Comparison of ENCODE assay signal across 8 cellular contexts in the genomic region with DNA sequence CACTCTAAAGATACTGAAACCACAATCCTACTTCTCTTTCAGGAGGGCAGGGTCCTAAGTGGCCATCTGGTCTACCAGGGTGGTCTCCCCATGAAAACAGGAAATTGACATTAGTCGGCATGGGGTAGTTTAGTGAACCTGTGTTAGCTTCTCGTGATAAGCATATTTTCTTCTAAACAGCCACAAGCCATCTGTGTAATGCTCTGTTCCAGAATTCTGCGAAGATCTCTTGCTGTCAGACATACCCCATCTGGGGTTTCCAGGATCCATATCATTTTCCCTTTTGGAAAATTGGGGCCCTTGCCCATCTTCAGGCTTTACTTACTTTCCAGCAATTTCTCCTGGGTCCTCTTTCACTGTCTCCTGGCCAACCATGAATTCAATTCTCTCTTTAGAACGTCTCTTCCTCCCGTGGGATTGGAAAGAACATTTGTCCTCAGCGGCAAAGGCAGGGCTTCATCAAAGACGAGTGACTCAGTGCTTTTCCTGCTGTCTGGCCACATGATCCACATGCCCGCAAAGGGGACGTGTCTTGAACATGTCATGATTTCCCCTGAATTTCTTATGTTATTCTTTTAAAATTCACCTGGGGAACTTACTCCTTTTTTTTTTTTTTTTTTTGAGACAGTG. TPM values are rescaled to one million over a fixed set of nuclear protein-coding genes. Genes with fewer than 3 reads are reported as not detected.
A peak's percentile ranks its signal among the peaks of the same experiment; 100 is the strongest.
DNase-seq lines count a peak whose midpoint lies in the region; ATAC-seq and TF ChIP-seq lines count a peak whose summit lies in the region.

No MANE protein-coding gene starts in this region.

- POLR2A ChIA-PET in HEK293 (lab: Yijun Ruan, JAX) = no interaction called here

- H3K9me3 ChIP-seq in HEK293 (ENCODE audit: control insufficient read depth, insufficient read depth, low read depth, low read length) = no peaks in the 10 kb centered on the region

- H3K36me3 ChIP-seq in HEK293 (ENCODE audit: control insufficient read depth in 2 of 2, insufficient read depth in 1 of 2, low read length in 2 of 2) = no peaks in the 10 kb centered on the region

- H3K4me3 ChIP-seq in HEK293 (ENCODE audit: low read depth, low read length) (no peak overlapping the region), fibroblast of villous mesenchyme (ENCODE audit: low read depth, low read length) (no peak overlapping the region)

- no peak for ATAC-seq in GM21381 (IDR thresholded peaks at IDR 0.05; ENCODE audit: unreplicated experiment)

- CTCF ChIA-PET in HEK293 (lab: Yijun Ruan, JAX) = no interaction called here

- H3K27ac ChIP-seq in HEK293 (ENCODE audit: extremely low read depth, low read depth, low read length) = no peak overlapping the region

- DNase-seq in T-helper 22 cell (ENCODE audit: low read depth) (peak; percentile 22), fibroblast of villous mesenchyme (ENCODE audit: low read depth) (peak; percentile 80), putamen (ENCODE audit: low spot score) (no peak), 8988T (no peak), NCI-H345 treated with DMSO at 0.1 percent for 48 hours (lab: John Stamatoyannopoulos, UW; ENCODE audit: unreplicated experiment) (no peak)
- DNase-seq in stimulated activated CD4-positive, alpha-beta T cell treated with anti-CD3 and anti-CD28 coated beads, Interleukin-4, amount 100 ng/mL, for 1 hour = peak; percentile 30

- no peaks in the 10 kb centered on the region for H3K4me1 ChIP-seq in HEK293 (ENCODE audit: control insufficient read depth, insufficient read depth, low read length)

- no peak for TF ChIP-seq CTCF in HEK293 (tag by site-specific recombination; IDR thresholded peaks at IDR 0.05)
- no peak for TF ChIP-seq CTCF in fibroblast of villous mesenchyme (IDR thresholded peaks at IDR 0.05; ENCODE audit: insufficient read depth, low read depth, low read length)

TF ChIP-seq in HEK293, 187 proteins besides CTCF, POLR2A, EP300 and RAD21:
- TF ChIP-seq PRDM1 (tag by site-specific recombination; IDR thresholded peaks at IDR 0.05) (peak; percentile 39; the same call in 1 of the 2 replicates), ZNF843 (tag by site-specific recombination; IDR thresholded peaks at IDR 0.05) (no peak)
TF ChIP-seq in HEK293: peak in this region for 1.

RNA-seq across cellular contexts. Expression of a gene that starts 21.4 kb away (rescaled TPM):
- total RNA-seq in fibroblast of villous mesenchyme = 77.3 and 86.8 TPM in 2 replicates

Comparison
In these comparisons a context has a peak if more than half of its experiments do, and no peak if none do; other contexts are left out.
1. DNase-seq: peak in T-helper 22 cell (single experiment), fibroblast of villous mesenchyme (single experiment) and stimulated activated CD4-positive, alpha-beta T cell treated with anti-CD3 and anti-CD28 coated beads, Interleukin-4, amount 100 ng/mL, for 1 hour (single experiment); none in putamen (single experiment), 8988T (single experiment) and NCI-H345 treated with DMSO at 0.1 percent for 48 hours (single experiment).